Comparison of ENCODE assay signal across 18 cellular contexts in the genomic region with DNA sequence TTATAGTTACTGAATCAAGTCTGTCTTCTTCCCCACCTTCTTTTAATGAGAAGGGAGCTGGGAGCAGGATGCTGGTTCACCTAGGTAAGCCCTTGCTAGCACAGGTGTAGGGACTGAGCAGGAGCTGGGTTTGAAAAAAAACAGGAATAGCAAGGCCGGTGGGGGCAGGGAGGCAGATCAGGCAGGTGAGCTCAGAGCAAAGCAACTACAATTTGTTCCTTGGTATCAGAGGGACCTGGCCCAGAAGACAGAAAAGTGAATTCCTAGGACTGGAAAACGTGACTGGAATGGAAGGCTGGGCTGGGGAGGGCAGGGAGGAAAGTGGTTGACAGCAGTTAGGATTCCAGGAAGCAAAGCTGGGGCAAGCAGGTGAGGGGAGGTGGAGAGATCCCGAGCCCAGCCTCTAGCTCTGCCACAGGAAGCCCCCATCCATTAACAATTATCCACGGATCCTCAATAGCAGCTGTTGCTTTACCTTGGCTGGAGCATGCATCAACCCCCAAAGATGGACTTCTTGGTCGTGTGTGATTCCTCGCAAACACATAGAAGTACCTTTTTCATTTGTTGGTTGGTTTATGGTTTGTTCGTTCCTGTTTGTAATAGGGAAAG.
"Had no signal": no experiment of that assay in that cellular context is flagged by ENCODE, and none has a peak within 500 bp of the region (broad histone marks: within the 10 kb centered on the region; RNA-seq: fewer than 3 reads in every experiment).

No MANE protein-coding gene starts in this region.

- H3K9me3 Mint-ChIP-seq: activated B cell treated with CpG ODN at 0.5 μM for 24 hours; activated CD8-positive, alpha-beta T cell treated with anti-CD3 and anti-CD28 coated beads for 36 hours; activated naive CD4-positive, alpha-beta T cell treated with anti-CD3 and anti-CD28 coated beads, Interleukin-2, amount 50 U/mL, for 72 hours; activated T-cell treated with anti-CD3 and anti-CD28 coated beads, Interleukin-2, amount 50 U/mL, for 4 hours; naive thymus-derived CD4-positive, alpha-beta T cell had no signal

- H3K27ac Mint-ChIP-seq: activated B cell treated with CpG ODN at 0.5 μM for 24 hours; activated CD8-positive, alpha-beta T cell treated with anti-CD3 and anti-CD28 coated beads for 36 hours; activated naive CD4-positive, alpha-beta T cell treated with anti-CD3 and anti-CD28 coated beads, Interleukin-2, amount 50 U/mL, for 72 hours; naive thymus-derived CD4-positive, alpha-beta T cell had no signal

- H3K4me3 Mint-ChIP-seq: activated B cell treated with CpG ODN at 0.5 μM for 24 hours; activated CD8-positive, alpha-beta T cell treated with anti-CD3 and anti-CD28 coated beads for 36 hours; activated T-cell treated with anti-CD3 and anti-CD28 coated beads, Interleukin-2, amount 50 U/mL, for 4 hours; naive thymus-derived CD4-positive, alpha-beta T cell had no signal

- DNase-seq: activated B cell treated with CpG ODN at 0.5 μM for 24 hours; activated CD4-positive, alpha-beta T cell treated with anti-CD3 and anti-CD28 coated beads for 48 hours; activated CD8-positive, alpha-beta T cell treated with anti-CD3 and anti-CD28 coated beads for 36 hours; activated effector memory CD4-positive, alpha-beta T cell treated with anti-CD3 and anti-CD28 coated beads, Interleukin-2, amount 50 U/mL, for 16 hours; activated T-cell treated with anti-CD3 and anti-CD28 coated beads, Interleukin-2, amount 50 U/mL, for 4 hours; amniotic stem cell; central memory CD4-positive, alpha-beta T cell; cortex of kidney; effector memory CD4-positive, alpha-beta T cell; foreskin keratinocyte; left lung; mammary epithelial cell; naive thymus-derived CD4-positive, alpha-beta T cell; stimulated activated CD4-positive, alpha-beta T cell treated with anti-CD3 and anti-CD28 coated beads, Interleukin-1b, Interleukin-23, amount 100 ng/mL, for 48 hours; stomach; testis; upper lobe of left lung had no signal

- H3K4me1 Mint-ChIP-seq: activated B cell treated with CpG ODN at 0.5 μM for 24 hours; naive thymus-derived CD4-positive, alpha-beta T cell had no signal

- ATAC-seq: activated CD8-positive, alpha-beta T cell treated with anti-CD3 and anti-CD28 coated beads for 36 hours; activated naive CD4-positive, alpha-beta T cell treated with anti-CD3 and anti-CD28 coated beads, Interleukin-2, amount 50 U/mL, for 72 hours; activated T-cell treated with anti-CD3 and anti-CD28 coated beads, Interleukin-2, amount 50 U/mL, for 4 hours; foreskin keratinocyte; left lung; naive thymus-derived CD4-positive, alpha-beta T cell had no signal
